In genomic region chr1:180838535-180838934, GRCh38 we compare ENCODE assay signal across 19 cellular contexts.
DNase-seq lines count a peak whose midpoint lies in the region; ATAC-seq, FAIRE-seq and TF ChIP-seq lines count a peak whose summit lies in the region.
"Had no signal": no experiment of that assay in that cellular context is flagged by ENCODE, and none has a peak within 500 bp of the region (broad histone marks: within the 10 kb centered on the region; RNA-seq: fewer than 3 reads in every experiment).

No MANE protein-coding gene starts in this region.

- WGBS in HepG2 (ENCODE audit: low lambda C conversion rate): 93% methylated on average over 3 of the region's 3 CpGs
- WGBS in right lobe of liver (ENCODE audit: insufficient coverage, low coverage, low lambda C conversion rate, missing lambda C conversion rate): 81% methylated on average over 3 of the region's 3 CpGs

- no peak overlapping the region for H3K4me2 ChIP-seq in HepG2 (ENCODE audit: low read depth, low read length)
- H3K4me2 ChIP-seq in neural cell (ENCODE audit: low read length): peak overlapping the region; percentile 21
- H3K4me2 ChIP-seq: A549 had no signal

- POLR2A ChIA-PET in HepG2 (lab: Yijun Ruan, JAX): no interaction called here

- no TSS peak for BruUV-seq in HepG2 (replicated peaks; lab: Mats Ljungman, UMichigan)

- H3K27me3 Mint-ChIP-seq in activated CD8-positive, alpha-beta memory T cell treated with anti-CD3 and anti-CD28 coated beads, Interleukin-2, amount 10 ng/mL, durations not matched to agents 7 days and 5 days: no peaks in the 10 kb centered on the region
- H3K27me3 Mint-ChIP-seq: CD4-positive, alpha-beta T cell had no signal

- H3K4me1 Mint-ChIP-seq in activated CD8-positive, alpha-beta memory T cell treated with anti-CD3 and anti-CD28 coated beads, Interleukin-2, amount 10 ng/mL, durations not matched to agents 7 days and 5 days: peaks cover 7% of the 10 kb centered on the region

- CTCF ChIA-PET in HepG2 (lab: Yijun Ruan, JAX; ENCODE audit: low intra/inter-chr PET ratio, low total read pairs): no interaction called here
- CTCF ChIA-PET in activated CD8-positive, alpha-beta memory T cell treated with anti-CD3 and anti-CD28 coated beads, Interleukin-2, amount 10 ng/mL, durations not matched to agents 7 days and 5 days (lab: Charles Lee): no interaction called here

- H3K9me3 ChIP-seq in HepG2 (ENCODE audit: low read length) (no peaks in the 10 kb centered on the region), right lobe of liver (no peaks in the 10 kb centered on the region), neural cell (ENCODE audit: low read length) (no peaks in the 10 kb centered on the region)
- H3K9me3 ChIP-seq: A549 had no signal

- in situ Hi-C loops in HepG2 (cut with HindIII; ENCODE audit: extremely low pct_ligation_motif_present, low pct_unique_long_range_greater_than_20kb): no loop called here

- no peak overlapping the region for H2AFZ ChIP-seq in HepG2 (ENCODE audit: low read length)
- no peak overlapping the region for H2AFZ ChIP-seq in neural cell (ENCODE audit: low read depth, low read length)

- H3K9me3 Mint-ChIP-seq in activated CD8-positive, alpha-beta memory T cell treated with anti-CD3 and anti-CD28 coated beads, Interleukin-2, amount 10 ng/mL, durations not matched to agents 7 days and 5 days (ENCODE audit: low read depth): no peaks in the 10 kb centered on the region

- H3K27ac Mint-ChIP-seq in activated CD8-positive, alpha-beta memory T cell treated with anti-CD3 and anti-CD28 coated beads, Interleukin-2, amount 10 ng/mL, durations not matched to agents 7 days and 5 days: no peak overlapping the region
- H3K27ac Mint-ChIP-seq: CD4-positive, alpha-beta T cell; H9 had no signal

- H3K9ac ChIP-seq in HepG2 (ENCODE audit: insufficient read depth, low read depth, low read length) (no peak overlapping the region), neural cell (ENCODE audit: low read length) (no peak overlapping the region)

- H3K27ac ChIP-seq in HepG2 (ENCODE audit: extremely low read length, insufficient read depth, low read length) (no peak overlapping the region), right lobe of liver (no peak overlapping the region), neural cell (ENCODE audit: low read length) (peak overlapping the region; percentile 63)
- H3K27ac ChIP-seq: 22Rv1, A549, C4-2B had no signal

- TF ChIP-seq RAD21 in HepG2 (CRISPR knock-in tag; IDR thresholded peaks at IDR 0.05): no peak
- TF ChIP-seq RAD21 in neural cell (conservative IDR thresholded peaks at IDR 0.05): no peak

- H3F3A ChIP-seq in neural cell (ENCODE audit: insufficient read depth, low read length, poor library complexity, severe bottlenecking): peaks cover 10% of the 10 kb centered on the region

- no peak for TF ChIP-seq CTCF in HepG2 (CRISPR knock-in tag; IDR thresholded peaks at IDR 0.05)
- no peak for TF ChIP-seq CTCF in right lobe of liver (IDR thresholded peaks at IDR 0.05)
- no peak for TF ChIP-seq CTCF in neural cell (IDR thresholded peaks at IDR 0.05; ENCODE audit: poor library complexity, severe bottlenecking)

- peaks cover 28% of the 10 kb centered on the region for H3K36me3 Mint-ChIP-seq in activated CD8-positive, alpha-beta memory T cell treated with anti-CD3 and anti-CD28 coated beads, Interleukin-2, amount 10 ng/mL, durations not matched to agents 7 days and 5 days

- no peaks in the 10 kb centered on the region for H4K20me1 ChIP-seq in HepG2 (ENCODE audit: insufficient read depth, low read length)
- no peaks in the 10 kb centered on the region for H4K20me1 ChIP-seq in neural cell (ENCODE audit: insufficient read depth)

- H3K9me2 ChIP-seq in neural cell (ENCODE audit: insufficient read depth, low read length): no peaks in the 10 kb centered on the region

- ATAC-seq in HepG2: no peak
- ATAC-seq in right lobe of liver: no peak
- no peak for ATAC-seq in GM19397 (IDR thresholded peaks at IDR 0.05; ENCODE audit: unreplicated experiment)
- ATAC-seq in activated CD8-positive, alpha-beta memory T cell treated with anti-CD3 and anti-CD28 coated beads, Interleukin-2, amount 10 ng/mL, durations not matched to agents 7 days and 5 days: no peak
- ATAC-seq in GM18868 (IDR thresholded peaks at IDR 0.05; ENCODE audit: unreplicated experiment): no peak
- ATAC-seq: A549 had no signal

- DNase-seq in HepG2 (ENCODE audit: low spot score): no peak
- DNase-seq in right lobe of liver: no peak
- no peak for DNase-seq in activated CD8-positive, alpha-beta memory T cell treated with anti-CD3 and anti-CD28 coated beads, Interleukin-2, amount 10 ng/mL, durations not matched to agents 7 days and 5 days
- DNase-seq in EL: no peak
- DNase-seq: AML-193; CD4-positive, alpha-beta T cell; DMS153; DMS79; GOT3; H9 had no signal

- no peak overlapping the region for H3K4me3 Mint-ChIP-seq in activated CD8-positive, alpha-beta memory T cell treated with anti-CD3 and anti-CD28 coated beads, Interleukin-2, amount 10 ng/mL, durations not matched to agents 7 days and 5 days
- H3K4me3 Mint-ChIP-seq: CD4-positive, alpha-beta T cell; H9 had no signal

- H3K27me3 ChIP-seq in HepG2 (ENCODE audit: control insufficient read depth in 1 of 2, insufficient read depth in 2 of 2, low read length in 2 of 2) (no peaks in the 10 kb centered on the region), right lobe of liver (no peaks in the 10 kb centered on the region), neural cell (ENCODE audit: insufficient read depth, low read depth, low read length) (no peaks in the 10 kb centered on the region)

- no peak for FAIRE-seq in HepG2 (lab: Jason Lieb, UNC)
- FAIRE-seq in colon (lab: Jason Lieb, UNC): peak; percentile 83
- FAIRE-seq: GM12891, HTR-8/SVneo had no signal

- intact Hi-C loops in HepG2 (cut with micrococcal nuclease; ENCODE audit: unreplicated experiment) (no loop called here), right lobe of liver (cut with DNase I) (no loop called here)

- no peaks in the 10 kb centered on the region for H3K79me2 ChIP-seq in HepG2 (ENCODE audit: insufficient read depth, low read length)
- H3K79me2 ChIP-seq in neural cell (replicated peaks; ENCODE audit: insufficient read depth, low read length): peaks cover 6% of the 10 kb centered on the region

- no peak for TF ChIP-seq POLR2A in HepG2 (IDR thresholded peaks at IDR 0.05; ENCODE audit: insufficient read depth in 1 of 2, low read depth in 2 of 2, low read length in 2 of 2)
- no peak for TF ChIP-seq POLR2A in right lobe of liver (IDR thresholded peaks at IDR 0.05)

- TF ChIP-seq EP300 in HepG2 (IDR thresholded peaks at IDR 0.05; ENCODE audit: low read depth in 2 of 2, low read length in 2 of 2) (no peak), HepG2 (CRISPR knock-in tag; IDR thresholded peaks at IDR 0.05; ENCODE audit: borderline replicate concordance) (no peak), neural cell (conservative IDR thresholded peaks at IDR 0.05; ENCODE audit: poor library complexity, severe bottlenecking) (no peak)

- no peaks in the 10 kb centered on the region for H3K4me1 ChIP-seq in HepG2 (ENCODE audit: insufficient read depth, low read length)
- H3K4me1 ChIP-seq in right lobe of liver: no peaks in the 10 kb centered on the region
- H3K4me1 ChIP-seq: A549 had no signal

- H3K4me3 ChIP-seq in HepG2 (replicated peaks in 1 of 3; ENCODE audit: insufficient read depth in 1 of 3, low read depth in 2 of 3, low read length in 3 of 3): no peak overlapping the region
- no peak overlapping the region for H3K4me3 ChIP-seq in right lobe of liver
- H3K4me3 ChIP-seq in neural cell (ENCODE audit: low read length): no peak overlapping the region
- H3K4me3 ChIP-seq: A549 had no signal

- H3K36me3 ChIP-seq in HepG2 (replicated peaks in 1 of 2; ENCODE audit: control insufficient read depth in 1 of 2, insufficient read depth in 2 of 2, low read length in 2 of 2): peaks cover 0 to 1% of the 10 kb centered on the region in 2 experiments; a peak in 1 of 5 replicates
- H3K36me3 ChIP-seq in right lobe of liver: no peaks in the 10 kb centered on the region
- peaks cover 7% of the 10 kb centered on the region for H3K36me3 ChIP-seq in neural cell (ENCODE audit: insufficient read depth, low read length)

TF ChIP-seq in HepG2, 621 proteins besides CTCF, POLR2A, EP300 and RAD21:
- TF ChIP-seq ISL2 (CRISPR knock-in tag; IDR thresholded peaks at IDR 0.05) (no peak), CEBPB (IDR thresholded peaks at IDR 0.05; ENCODE audit: borderline replicate concordance, low read depth, low read length) (0 out of 2 replicates have a peak, but pooled peaks have one; percentile 18)

TF ChIP-seq in neural cell, 6 proteins besides CTCF, POLR2A, EP300 and RAD21:
- TF ChIP-seq TAF1 (IDR thresholded peaks at IDR 0.05; ENCODE audit: low read depth) (no peak), SMC3 (conservative IDR thresholded peaks at IDR 0.05; ENCODE audit: poor library complexity) (no peak), EZH2 (IDR thresholded peaks at IDR 0.05; ENCODE audit: borderline replicate concordance, insufficient read depth, low read length, poor library complexity, severe bottlenecking) (no peak), POLR2AphosphoS5 (IDR thresholded peaks at IDR 0.05) (no peak), REST (IDR thresholded peaks at IDR 0.05; ENCODE audit: borderline replicate concordance) (no peak), MXI1 (conservative IDR thresholded peaks at IDR 0.05; ENCODE audit: poor library complexity, severe bottlenecking) (no peak)
